8 cellular contexts compared by ENCODE assay signal in the genomic region with DNA sequence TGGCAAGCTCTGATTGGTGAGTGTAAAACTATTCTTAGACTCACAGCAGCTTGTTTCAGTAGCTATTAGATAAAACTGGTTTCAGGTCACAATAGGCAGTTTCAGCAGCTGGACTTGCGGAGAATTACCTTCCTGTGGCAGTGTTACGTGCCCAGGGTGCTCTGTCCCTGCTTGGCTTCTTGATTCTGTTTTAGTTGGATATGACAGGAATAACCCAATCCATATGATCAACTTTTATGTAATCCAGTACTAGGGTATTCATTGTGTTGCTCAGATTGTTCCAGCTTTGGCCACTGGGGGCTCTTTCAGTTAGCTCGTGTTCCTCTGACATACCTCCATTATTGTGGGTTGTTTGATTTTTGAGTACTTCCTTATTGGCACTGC. TPM values are rescaled to one million over a fixed set of nuclear protein-coding genes. Genes with fewer than 3 reads are reported as not detected.
DNase-seq lines count a peak whose midpoint lies in the region; ATAC-seq and TF ChIP-seq lines count a peak whose summit lies in the region.

No MANE protein-coding gene starts in this region.

- BruUV-seq in Calu3 (replicated peaks; lab: Mats Ljungman, UMichigan) = no TSS peak

- H3K9me3 Mint-ChIP-seq in Calu3 (ENCODE audit: low read depth, unreplicated experiment) = no peaks in the 10 kb centered on the region
- no peaks in the 10 kb centered on the region for H3K9me3 Mint-ChIP-seq in activated naive CD8-positive, alpha-beta T cell (ENCODE audit: low read depth)

- peak; percentile 56 for TF ChIP-seq CTCF in Calu3 (IDR thresholded peaks at IDR 0.05; ENCODE audit: unreplicated experiment)

- ATAC-seq in GM18873 (IDR thresholded peaks at IDR 0.05; ENCODE audit: low FRiP score, unreplicated experiment) = peak; percentile 50
- peak; percentile 66 for ATAC-seq in HG02981 (IDR thresholded peaks at IDR 0.05; ENCODE audit: unreplicated experiment)
- ATAC-seq in left lobe of liver = peak; percentile 35

- no peak overlapping the region for H3K27ac Mint-ChIP-seq in Calu3 (ENCODE audit: unreplicated experiment)
- H3K27ac Mint-ChIP-seq in activated naive CD8-positive, alpha-beta T cell = peak overlapping the region; percentile 41

- intact Hi-C loops in Calu3 (cut with micrococcal nuclease; ENCODE audit: unreplicated experiment) = no loop called here

- H3K4me3 Mint-ChIP-seq in Calu3 (ENCODE audit: low read depth, unreplicated experiment) = no peak overlapping the region
- peak overlapping the region; percentile 14 for H3K4me3 Mint-ChIP-seq in activated naive CD8-positive, alpha-beta T cell

- CTCF ChIA-PET in Calu3 (lab: Charles Lee) = interaction anchor here (0.9 to 2.0 kb wide), 4 partner anchors 8 to 121 kb away, joined by 3 to 7 read pairs (median 4); no protein-coding TSS in a partner anchor

- no peaks in the 10 kb centered on the region for H3K27me3 Mint-ChIP-seq in Calu3 (ENCODE audit: unreplicated experiment)
- H3K27me3 Mint-ChIP-seq in activated naive CD8-positive, alpha-beta T cell = no peaks in the 10 kb centered on the region

- H3K36me3 Mint-ChIP-seq in Calu3 (ENCODE audit: insufficient read depth, unreplicated experiment) = peaks cover 15% of the 10 kb centered on the region
- H3K36me3 Mint-ChIP-seq in activated naive CD8-positive, alpha-beta T cell = peaks cover 6% of the 10 kb centered on the region

- DNase-seq in Calu3 = peak; percentile 36
- DNase-seq in NOMO-1 treated with dmso at 0.1 percent for 144 hours (lab: John Stamatoyannopoulos, UW; ENCODE audit: unreplicated experiment) = peak; percentile 18
- DNase-seq in left lobe of liver (ENCODE audit: low spot score) = no peak
- DNase-seq in NCI-H187 treated with DMSO at 0.1 percent for 48 hours (lab: John Stamatoyannopoulos, UW) = no peak
- no peak for DNase-seq in ureter (ENCODE audit: low spot score)

- peaks cover 48% of the 10 kb centered on the region for H3K4me1 Mint-ChIP-seq in Calu3 (ENCODE audit: low read depth, unreplicated experiment)
- peaks cover 90% of the 10 kb centered on the region for H3K4me1 Mint-ChIP-seq in activated naive CD8-positive, alpha-beta T cell (ENCODE audit: low read depth)

RNA-seq across cellular contexts. Expression of gene INPP4A, which starts 43.1 kb away (rescaled TPM):
- total RNA-seq in Calu3 (2022) (26.7 and 28.2 TPM in 2 replicates), left lobe of liver (9.3 TPM), ureter (80.6 TPM)

Comparison
In these comparisons a context has a peak if more than half of its experiments do, and no peak if none do; other contexts are left out.
1. DNase-seq: peak in Calu3 (single experiment) and NOMO-1 treated with dmso at 0.1 percent for 144 hours (single experiment); none in left lobe of liver (single experiment), NCI-H187 treated with DMSO at 0.1 percent for 48 hours (single experiment) and ureter (single experiment).
2. Peak in every context shown above with its lines, with median percentiles within 50 percentile points of each other: ATAC-seq.